1 cellular context compared by ENCODE assay signal in genomic region chr10:43105119-43105792, GRCh38.
A peak's percentile ranks its signal among the peaks of the same experiment; 100 is the strongest.
TF ChIP-seq lines count a peak whose summit lies in the region.

No MANE protein-coding gene starts in this region.

TF ChIP-seq in HepG2, 621 proteins besides CTCF, POLR2A, EP300 and RAD21 (continued from another document and continues in another):
- TF ChIP-seq, protein P1, sequence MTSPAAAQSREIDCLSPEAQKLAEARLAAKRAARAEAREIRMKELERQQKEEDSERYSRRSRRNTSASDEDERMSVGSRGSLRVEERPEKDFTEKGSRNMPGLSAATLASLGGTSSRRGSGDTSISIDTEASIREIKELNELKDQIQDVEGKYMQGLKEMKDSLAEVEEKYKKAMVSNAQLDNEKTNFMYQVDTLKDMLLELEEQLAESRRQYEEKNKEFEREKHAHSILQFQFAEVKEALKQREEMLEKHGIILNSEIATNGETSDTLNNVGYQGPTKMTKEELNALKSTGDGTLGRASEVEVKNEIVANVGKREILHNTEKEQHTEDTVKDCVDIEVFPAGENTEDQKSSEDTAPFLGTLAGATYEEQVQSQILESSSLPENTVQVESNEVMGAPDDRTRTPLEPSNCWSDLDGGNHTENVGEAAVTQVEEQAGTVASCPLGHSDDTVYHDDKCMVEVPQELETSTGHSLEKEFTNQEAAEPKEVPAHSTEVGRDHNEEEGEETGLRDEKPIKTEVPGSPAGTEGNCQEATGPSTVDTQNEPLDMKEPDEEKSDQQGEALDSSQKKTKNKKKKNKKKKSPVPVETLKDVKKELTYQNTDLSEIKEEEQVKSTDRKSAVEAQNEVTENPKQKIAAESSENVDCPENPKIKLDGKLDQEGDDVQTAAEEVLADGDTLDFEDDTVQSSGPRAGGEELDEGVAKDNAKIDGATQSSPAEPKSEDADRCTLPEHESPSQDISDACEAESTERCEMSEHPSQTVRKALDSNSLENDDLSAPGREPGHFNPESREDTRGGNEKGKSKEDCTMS (CRISPR knock-in tag; conservative IDR thresholded peaks at IDR 0.05): no peak
- TF ChIP-seq ZNF3 (CRISPR knock-in tag; IDR thresholded peaks at IDR 0.05) (no peak), ZFX (CRISPR knock-in tag; IDR thresholded peaks at IDR 0.05; ENCODE audit: low read depth) (no peak), SMYD3 (CRISPR knock-in tag; IDR thresholded peaks at IDR 0.05) (no peak), ZNF350 (CRISPR knock-in tag; IDR thresholded peaks at IDR 0.05; ENCODE audit: borderline replicate concordance, low read depth) (no peak), NFATC3 (CRISPR knock-in tag; IDR thresholded peaks at IDR 0.05) (no peak), EHMT2 (IDR thresholded peaks at IDR 0.05; ENCODE audit: borderline replicate concordance, low read depth, low read length) (no peak), IKZF1 (IDR thresholded peaks at IDR 0.05) (no peak), FOSL2 (CRISPR knock-in tag; IDR thresholded peaks at IDR 0.05) (no peak), ZNF274 (CRISPR knock-in tag; IDR thresholded peaks at IDR 0.05) (no peak), ZBTB7B (CRISPR knock-in tag; IDR thresholded peaks at IDR 0.05) (0 out of 2 replicates have a peak, but pooled peaks have one; percentile 32), ZNF282 (IDR thresholded peaks at IDR 0.05; ENCODE audit: partially characterized antibody) (no peak), ELF3 (CRISPR knock-in tag; IDR thresholded peaks at IDR 0.05) (no peak), HNF4A (CRISPR knock-in tag; IDR thresholded peaks at IDR 0.05) (no peak), MIER3 (CRISPR knock-in tag; IDR thresholded peaks at IDR 0.05; ENCODE audit: borderline replicate concordance) (no peak), NR2F1 (CRISPR knock-in tag; IDR thresholded peaks at IDR 0.05) (no peak), SIN3A (IDR thresholded peaks at IDR 0.05; ENCODE audit: borderline replicate concordance, low read depth, low read length) (no peak), ZNF547 (CRISPR knock-in tag; IDR thresholded peaks at IDR 0.05) (no peak), ZNF329 (CRISPR knock-in tag; IDR thresholded peaks at IDR 0.05; ENCODE audit: low read depth) (no peak), HMG20A (CRISPR knock-in tag; IDR thresholded peaks at IDR 0.05; ENCODE audit: borderline replicate concordance) (no peak), ZFP36 (IDR thresholded peaks at IDR 0.05; ENCODE audit: borderline replicate concordance, low read depth, low read length, partially characterized antibody) (no peak), MIXL1 (CRISPR knock-in tag; IDR thresholded peaks at IDR 0.05) (no peak), SOX5 (CRISPR knock-in tag; IDR thresholded peaks at IDR 0.05; ENCODE audit: borderline replicate concordance) (no peak), ELF4 (CRISPR knock-in tag; IDR thresholded peaks at IDR 0.05; ENCODE audit: borderline replicate concordance) (no peak), ZNF619 (CRISPR knock-in tag; IDR thresholded peaks at IDR 0.05) (no peak), ZNF263 (CRISPR knock-in tag; IDR thresholded peaks at IDR 0.05) (no peak), ZNF772 (CRISPR knock-in tag; IDR thresholded peaks at IDR 0.05) (no peak), ZHX1 (CRISPR knock-in tag; IDR thresholded peaks at IDR 0.05; ENCODE audit: low read depth) (no peak), NKX3-1 (CRISPR knock-in tag; IDR thresholded peaks at IDR 0.05) (no peak), ZNF646 (CRISPR knock-in tag; IDR thresholded peaks at IDR 0.05) (no peak), POLR2G (IDR thresholded peaks at IDR 0.05; ENCODE audit: low read depth, low read length) (no peak), PHF20 (CRISPR knock-in tag; IDR thresholded peaks at IDR 0.05) (no peak), ZNF746 (CRISPR knock-in tag; IDR thresholded peaks at IDR 0.05) (no peak), KAT2B (IDR thresholded peaks at IDR 0.05; ENCODE audit: borderline replicate concordance, low read depth, low read length) (no peak), ARHGAP35 (CRISPR knock-in tag; IDR thresholded peaks at IDR 0.05; ENCODE audit: borderline replicate concordance) (no peak), EZH2 (conservative IDR thresholded peaks at IDR 0.05; ENCODE audit: low read depth, low read length) (no peak), DPF2 (CRISPR knock-in tag; IDR thresholded peaks at IDR 0.05; ENCODE audit: borderline replicate concordance, low read depth) (0 out of 2 replicates have a peak, but pooled peaks have one; percentile 31), FOXP1 (IDR thresholded peaks at IDR 0.05) (no peak), FOXP1 (CRISPR knock-in tag; IDR thresholded peaks at IDR 0.05) (no peak), ZNF562 (CRISPR knock-in tag; IDR thresholded peaks at IDR 0.05; ENCODE audit: borderline replicate concordance) (no peak), ZNF572 (CRISPR knock-in tag; IDR thresholded peaks at IDR 0.05) (no peak), ARID2 (CRISPR knock-in tag; IDR thresholded peaks at IDR 0.05; ENCODE audit: borderline replicate concordance) (no peak)
- TF ChIP-seq, protein P2, sequence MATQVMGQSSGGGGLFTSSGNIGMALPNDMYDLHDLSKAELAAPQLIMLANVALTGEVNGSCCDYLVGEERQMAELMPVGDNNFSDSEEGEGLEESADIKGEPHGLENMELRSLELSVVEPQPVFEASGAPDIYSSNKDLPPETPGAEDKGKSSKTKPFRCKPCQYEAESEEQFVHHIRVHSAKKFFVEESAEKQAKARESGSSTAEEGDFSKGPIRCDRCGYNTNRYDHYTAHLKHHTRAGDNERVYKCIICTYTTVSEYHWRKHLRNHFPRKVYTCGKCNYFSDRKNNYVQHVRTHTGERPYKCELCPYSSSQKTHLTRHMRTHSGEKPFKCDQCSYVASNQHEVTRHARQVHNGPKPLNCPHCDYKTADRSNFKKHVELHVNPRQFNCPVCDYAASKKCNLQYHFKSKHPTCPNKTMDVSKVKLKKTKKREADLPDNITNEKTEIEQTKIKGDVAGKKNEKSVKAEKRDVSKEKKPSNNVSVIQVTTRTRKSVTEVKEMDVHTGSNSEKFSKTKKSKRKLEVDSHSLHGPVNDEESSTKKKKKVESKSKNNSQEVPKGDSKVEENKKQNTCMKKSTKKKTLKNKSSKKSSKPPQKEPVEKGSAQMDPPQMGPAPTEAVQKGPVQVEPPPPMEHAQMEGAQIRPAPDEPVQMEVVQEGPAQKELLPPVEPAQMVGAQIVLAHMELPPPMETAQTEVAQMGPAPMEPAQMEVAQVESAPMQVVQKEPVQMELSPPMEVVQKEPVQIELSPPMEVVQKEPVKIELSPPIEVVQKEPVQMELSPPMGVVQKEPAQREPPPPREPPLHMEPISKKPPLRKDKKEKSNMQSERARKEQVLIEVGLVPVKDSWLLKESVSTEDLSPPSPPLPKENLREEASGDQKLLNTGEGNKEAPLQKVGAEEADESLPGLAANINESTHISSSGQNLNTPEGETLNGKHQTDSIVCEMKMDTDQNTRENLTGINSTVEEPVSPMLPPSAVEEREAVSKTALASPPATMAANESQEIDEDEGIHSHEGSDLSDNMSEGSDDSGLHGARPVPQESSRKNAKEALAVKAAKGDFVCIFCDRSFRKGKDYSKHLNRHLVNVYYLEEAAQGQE (IDR thresholded peaks at IDR 0.05; ENCODE audit: borderline replicate concordance in 1 of 2, low read depth in 1 of 2, low read length in 2 of 2): no peak
- TF ChIP-seq, protein P3, sequence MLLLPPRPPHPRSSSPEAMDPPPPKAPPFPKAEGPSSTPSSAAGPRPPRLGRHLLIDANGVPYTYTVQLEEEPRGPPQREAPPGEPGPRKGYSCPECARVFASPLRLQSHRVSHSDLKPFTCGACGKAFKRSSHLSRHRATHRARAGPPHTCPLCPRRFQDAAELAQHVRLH (CRISPR knock-in tag; IDR thresholded peaks at IDR 0.05; ENCODE audit: borderline replicate concordance, low read depth): 0 out of 2 replicates have a peak, but pooled peaks have one; percentile 28
- TF ChIP-seq, protein P4, sequence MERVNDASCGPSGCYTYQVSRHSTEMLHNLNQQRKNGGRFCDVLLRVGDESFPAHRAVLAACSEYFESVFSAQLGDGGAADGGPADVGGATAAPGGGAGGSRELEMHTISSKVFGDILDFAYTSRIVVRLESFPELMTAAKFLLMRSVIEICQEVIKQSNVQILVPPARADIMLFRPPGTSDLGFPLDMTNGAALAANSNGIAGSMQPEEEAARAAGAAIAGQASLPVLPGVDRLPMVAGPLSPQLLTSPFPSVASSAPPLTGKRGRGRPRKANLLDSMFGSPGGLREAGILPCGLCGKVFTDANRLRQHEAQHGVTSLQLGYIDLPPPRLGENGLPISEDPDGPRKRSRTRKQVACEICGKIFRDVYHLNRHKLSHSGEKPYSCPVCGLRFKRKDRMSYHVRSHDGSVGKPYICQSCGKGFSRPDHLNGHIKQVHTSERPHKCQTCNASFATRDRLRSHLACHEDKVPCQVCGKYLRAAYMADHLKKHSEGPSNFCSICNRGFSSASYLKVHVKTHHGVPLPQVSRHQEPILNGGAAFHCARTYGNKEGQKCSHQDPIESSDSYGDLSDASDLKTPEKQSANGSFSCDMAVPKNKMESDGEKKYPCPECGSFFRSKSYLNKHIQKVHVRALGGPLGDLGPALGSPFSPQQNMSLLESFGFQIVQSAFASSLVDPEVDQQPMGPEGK (CRISPR knock-in tag; IDR thresholded peaks at IDR 0.05): peak; percentile 66
- TF ChIP-seq, protein P5, sequence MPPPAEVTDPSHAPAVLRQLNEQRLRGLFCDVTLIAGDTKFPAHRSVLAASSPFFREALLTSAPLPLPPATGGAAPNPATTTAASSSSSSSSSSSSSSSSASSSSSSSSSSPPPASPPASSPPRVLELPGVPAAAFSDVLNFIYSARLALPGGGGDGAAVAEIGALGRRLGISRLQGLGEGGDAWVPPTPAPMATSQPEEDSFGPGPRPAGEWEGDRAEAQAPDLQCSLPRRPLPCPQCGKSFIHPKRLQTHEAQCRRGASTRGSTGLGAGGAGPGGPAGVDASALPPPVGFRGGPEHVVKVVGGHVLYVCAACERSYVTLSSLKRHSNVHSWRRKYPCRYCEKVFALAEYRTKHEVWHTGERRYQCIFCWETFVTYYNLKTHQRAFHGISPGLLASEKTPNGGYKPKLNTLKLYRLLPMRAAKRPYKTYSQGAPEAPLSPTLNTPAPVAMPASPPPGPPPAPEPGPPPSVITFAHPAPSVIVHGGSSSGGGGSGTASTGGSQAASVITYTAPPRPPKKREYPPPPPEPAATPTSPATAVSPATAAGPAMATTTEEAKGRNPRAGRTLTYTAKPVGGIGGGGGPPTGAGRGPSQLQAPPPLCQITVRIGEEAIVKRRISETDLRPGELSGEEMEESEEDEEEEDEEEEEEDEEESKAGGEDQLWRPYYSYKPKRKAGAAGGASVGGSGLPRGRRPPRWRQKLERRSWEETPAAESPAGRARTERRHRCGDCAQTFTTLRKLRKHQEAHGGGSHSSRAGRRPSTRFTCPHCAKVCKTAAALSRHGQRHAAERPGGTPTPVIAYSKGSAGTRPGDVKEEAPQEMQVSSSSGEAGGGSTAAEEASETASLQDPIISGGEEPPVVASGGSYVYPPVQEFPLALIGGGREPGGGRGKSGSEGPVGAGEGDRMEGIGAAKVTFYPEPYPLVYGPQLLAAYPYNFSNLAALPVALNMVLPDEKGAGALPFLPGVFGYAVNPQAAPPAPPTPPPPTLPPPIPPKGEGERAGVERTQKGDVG (CRISPR knock-in tag; IDR thresholded peaks at IDR 0.05; ENCODE audit: borderline replicate concordance): 0 out of 2 replicates have a peak, but pooled peaks have one; percentile 48
